In the genomic region with DNA sequence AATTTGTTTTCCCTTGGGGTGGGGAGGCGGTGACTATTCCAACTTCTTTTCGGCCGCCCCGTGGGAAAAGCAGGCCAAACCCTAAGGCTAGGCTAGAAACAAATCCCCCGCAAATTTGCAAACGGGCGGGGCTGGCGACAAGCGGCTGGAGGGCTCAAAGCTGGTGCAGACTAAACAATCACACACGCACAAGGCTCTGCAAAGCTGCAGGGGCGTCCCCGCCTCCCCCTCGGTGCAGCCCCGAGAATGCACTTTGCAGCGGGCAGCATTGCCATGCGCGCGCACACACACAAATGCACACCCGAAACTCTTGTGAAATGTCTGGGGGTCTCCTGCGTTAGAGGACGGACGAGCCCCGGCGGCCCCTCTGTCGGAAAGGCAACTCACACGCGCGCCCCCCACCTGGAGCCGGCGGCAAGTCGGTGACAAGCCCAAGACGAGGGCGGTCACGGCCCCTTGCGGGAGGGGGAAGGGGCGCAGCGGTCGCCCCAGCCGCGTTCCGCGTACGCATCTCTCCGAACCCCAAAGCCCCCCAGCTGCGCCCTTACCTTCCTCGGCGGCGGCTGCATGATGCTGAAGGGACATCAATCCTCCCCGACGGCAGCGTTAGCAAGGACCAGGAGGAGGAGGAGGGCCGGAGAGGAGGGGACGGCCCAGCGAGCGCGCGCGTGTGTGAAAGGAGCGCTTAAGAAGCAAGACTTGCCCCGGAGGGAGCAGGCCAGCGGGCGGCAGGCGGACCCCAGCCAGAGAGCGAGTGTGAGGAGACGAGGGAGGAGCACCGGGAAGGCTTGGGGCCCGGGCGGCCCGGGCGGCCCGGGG, we compare ENCODE assay signal across 8 cellular contexts. TPM values are rescaled to one million over a fixed set of nuclear protein-coding genes. Genes with fewer than 3 reads are reported as not detected.
A peak's percentile ranks its signal among the peaks of the same experiment; 100 is the strongest.
DNase-seq lines count a peak whose midpoint lies in the region; ATAC-seq and TF ChIP-seq lines count a peak whose summit lies in the region.

No MANE protein-coding gene starts in this region.

- no peak overlapping the region for H3K56ac ChIP-seq in H9 (ENCODE audit: insufficient read length, low read depth, low read length)

- H3K36me3 Mint-ChIP-seq in H9 (ENCODE audit: insufficient read depth in 1 of 3, low read depth in 3 of 3), result peaks cover 0 to 19% (median 15%) of the 10 kb centered on the region in 3 experiments; a peak in 4 of 7 replicates

- no peak overlapping the region for H4K91ac ChIP-seq in H9 (ENCODE audit: insufficient read length, low read depth, low read length)

- peak; percentile 69 for DNase-seq in GM10248 (ENCODE audit: extremely low spot score)
- peak; percentile 75 for DNase-seq in H9
- DNase-seq in NCI-H1092 treated with DMSO at 0.1 percent for 48 hours (lab: John Stamatoyannopoulos, UW), result peak; percentile 78
- DNase-seq in activated CD4-positive, CD25-positive, alpha-beta regulatory T cell (lab: John Stamatoyannopoulos, UW), result peak; percentile 33 to 59 (median 53)
- peak; percentile 72 for DNase-seq in colonic mucosa
- peak; percentile 83 to 87 for DNase-seq in left lung
- peak; percentile 56 for DNase-seq in stimulated activated CD4-positive, alpha-beta T cell treated with anti-CD3 and anti-CD28 coated beads, Interleukin-4, amount 100 ng/mL, for 24 hours
- DNase-seq in NCI-H128 (lab: John Stamatoyannopoulos, UW; ENCODE audit: unreplicated experiment), result no peak

- H3K36me3 ChIP-seq in colonic mucosa, result no peaks in the 10 kb centered on the region
- peaks cover 0 to 8% of the 10 kb centered on the region in 2 donors for H3K36me3 ChIP-seq in left lung

- no peak overlapping the region for H4K8ac ChIP-seq in H9 (replicated peaks; ENCODE audit: insufficient read length, low read depth, low read length)

- peak overlapping the region; percentile 88 to 92 for H3K4me3 Mint-ChIP-seq in H9

- no peak overlapping the region for H2BK120ac ChIP-seq in H9 (ENCODE audit: low read depth, low read length, poor library complexity, severe bottlenecking)

- WGBS in H9 (ENCODE audit: extremely low coverage, insufficient read length, low lambda C conversion rate), result no CpG with 5 or more reads among the region's 71 CpGs

- H3K79me2 ChIP-seq in H9 (ENCODE audit: insufficient read depth, low read length), result no peaks in the 10 kb centered on the region

- no peak overlapping the region for H2AFZ ChIP-seq in H9 (ENCODE audit: low read length)

- H3K4me1 Mint-ChIP-seq in H9, result peaks cover 23 to 26% of the 10 kb centered on the region in 2 experiments

- H3K23ac ChIP-seq in H9 (ENCODE audit: insufficient read length, low read depth, low read length), result no peak overlapping the region

- peak overlapping the region in 1 of 3 experiments; percentile 84; a peak in 3 of 7 replicates for H3K27ac Mint-ChIP-seq in H9

- H2AK5ac ChIP-seq in H9 (ENCODE audit: insufficient read length, low read length), result no peak overlapping the region

- H2BK20ac ChIP-seq in H9 (ENCODE audit: low read depth, low read length, poor library complexity, severe bottlenecking), result no peak overlapping the region

- intact Hi-C loops in colonic mucosa (cut with DNase I) (no loop called here), left lung (cut with DNase I) (no loop called here)

- H3K27me3 Mint-ChIP-seq in H9 (ENCODE audit: low read depth), result peaks cover 19% of the 10 kb centered on the region

- peak overlapping the region; percentile 54; the same call in 1 of the 2 replicates for H3K14ac ChIP-seq in H9 (ENCODE audit: insufficient read depth, low read length)

- POLR2A ChIA-PET in GM10248 (lab: Yijun Ruan, JAX), result interaction anchor here (0.7 to 1.1 kb wide), 4 partner anchors 11 to 34 kb away, joined by 3 to 7 read pairs (median 6); no protein-coding TSS in a partner anchor

- H3K4me3 ChIP-seq in colonic mucosa (peak overlapping the region; percentile 80), left lung (peak overlapping the region; percentile 92 to 96)

- H3K23me2 ChIP-seq in H9 (ENCODE audit: insufficient read length, low read depth, low read length, poor library complexity, severe bottlenecking), result peaks cover 15% of the 10 kb centered on the region

- no peak overlapping the region for H4K5ac ChIP-seq in H9 (ENCODE audit: insufficient read length, low read depth, low read length)

- peak; percentile 42 for ATAC-seq in left lung

- H3K9me3 ChIP-seq in H9 (ENCODE audit: control insufficient read depth, low read depth, low read length) (no peaks in the 10 kb centered on the region), colonic mucosa (no peaks in the 10 kb centered on the region), left lung (no peaks in the 10 kb centered on the region)

- H3K27me3 ChIP-seq in H9 (ENCODE audit: insufficient read depth, low read length), result no peaks in the 10 kb centered on the region; the same call in 1 of the 2 replicates
- H3K27me3 ChIP-seq in colonic mucosa, result no peaks in the 10 kb centered on the region
- no peaks in the 10 kb centered on the region for H3K27me3 ChIP-seq in left lung

- H3K4me1 ChIP-seq in H9 (ENCODE audit: insufficient read depth, low read length), result no peaks in the 10 kb centered on the region
- peaks cover 5% of the 10 kb centered on the region for H3K4me1 ChIP-seq in colonic mucosa
- H3K4me1 ChIP-seq in left lung, result peaks cover 25 to 55% of the 10 kb centered on the region in 2 donors

- H3K4ac ChIP-seq in H9 (ENCODE audit: low read depth, low read length), result no peak overlapping the region

- peak overlapping the region; percentile 3 for H3K9ac ChIP-seq in H9 (ENCODE audit: extremely low read depth, insufficient read length, low read length)
- peak overlapping the region; percentile 80 to 96 for H3K9ac ChIP-seq in colonic mucosa (ENCODE audit: low read depth in 2 of 2, low read length in 2 of 2)

- no peak overlapping the region for H3K27ac ChIP-seq in H9 (ENCODE audit: insufficient read length, low read depth, low read length)
- peak overlapping the region; percentile 91 for H3K27ac ChIP-seq in colonic mucosa
- H3K27ac ChIP-seq in left lung, result peak overlapping the region; percentile 98 to 99

- H2BK5ac ChIP-seq in H9 (ENCODE audit: insufficient read length, low read length), result no peak overlapping the region

- no peaks in the 10 kb centered on the region for H3K79me1 ChIP-seq in H9 (ENCODE audit: insufficient read depth, low read depth, low read length, poor library complexity, severe bottlenecking)

- H3K18ac ChIP-seq in H9 (ENCODE audit: insufficient read length, low read depth, low read length), result no peak overlapping the region

- CTCF ChIA-PET in GM10248 (lab: Yijun Ruan, JAX), result interaction anchor here (0.7 to 5.9 kb wide), 10 partner anchors 11 to 416 kb away, joined by 3 to 59 read pairs (median 10); no protein-coding TSS in a partner anchor

- TF ChIP-seq CTCF in GM10248 (IDR thresholded peaks at IDR 0.05; ENCODE audit: control extremely low read depth, extremely low read depth, low read depth, missing control alignments) (no peak), H9 (conservative IDR thresholded peaks at IDR 0.05) (no peak; the same call in 2 of the 3 replicates), colonic mucosa (IDR thresholded peaks at IDR 0.05) (no peak), left lung (IDR thresholded peaks at IDR 0.05) (no peak)

- H2BK12ac ChIP-seq in H9 (ENCODE audit: insufficient read length, low read depth, low read length), result no peak overlapping the region

- H3T11ph ChIP-seq in H9 (ENCODE audit: low read length), result no peak overlapping the region

- H4K20me1 ChIP-seq in H9 (ENCODE audit: control insufficient read depth, insufficient read depth, insufficient read length), result no peaks in the 10 kb centered on the region

- no peaks in the 10 kb centered on the region; a peak in 1 of 5 replicates for H3K9me3 Mint-ChIP-seq in H9

- peak overlapping the region; percentile 68 for H3K4me2 ChIP-seq in H9 (ENCODE audit: insufficient read depth, insufficient read length, low read length)

- no peak overlapping the region for H2BK15ac ChIP-seq in H9 (ENCODE audit: low read depth, low read length)

RNA-seq across cellular contexts. Expression of a gene that starts 0.6 kb away (rescaled TPM):
- total RNA-seq in H9 (2021) (17.8 and 19.2 TPM in 2 replicates), colonic mucosa (10 to 100 TPM; 12.1 to 20.9 TPM), left lung (10 to 100 TPM; 48.7 to 58.2 TPM)
